Comparison of ENCODE assay signal across 2 cellular contexts in genomic region chr7:13713092-13713491, GRCh38.
TF ChIP-seq lines count a peak whose summit lies in the region.

No MANE protein-coding gene starts in this region.

TF ChIP-seq in SK-N-SH treated with all-trans-retinoic acid at 6 μM for 48 hours, 23 proteins besides CTCF, POLR2A, EP300 and RAD21 (continued from another document):
- TF ChIP-seq CREB5 (CRISPR knock-in tag; IDR thresholded peaks at IDR 0.05; ENCODE audit: low read depth) (0 out of 2 replicates have a peak, but pooled peaks have one; percentile 28), CSDC2 (CRISPR knock-in tag; IDR thresholded peaks at IDR 0.05) (peak; percentile 59; the same call in 1 of the 2 replicates), ZNF8 (CRISPR knock-in tag; IDR thresholded peaks at IDR 0.05) (no peak), TCF4 (CRISPR knock-in tag; IDR thresholded peaks at IDR 0.05; ENCODE audit: borderline replicate concordance) (0 out of 2 replicates have a peak, but pooled peaks have one; percentile 22), ZC3H10 (CRISPR knock-in tag; IDR thresholded peaks at IDR 0.05) (0 out of 2 replicates have a peak, but pooled peaks have one; percentile 56)

TF ChIP-seq in SK-N-SH, 30 proteins besides CTCF, POLR2A, EP300 and RAD21 (continued from another document):
- TF ChIP-seq, protein P1, sequence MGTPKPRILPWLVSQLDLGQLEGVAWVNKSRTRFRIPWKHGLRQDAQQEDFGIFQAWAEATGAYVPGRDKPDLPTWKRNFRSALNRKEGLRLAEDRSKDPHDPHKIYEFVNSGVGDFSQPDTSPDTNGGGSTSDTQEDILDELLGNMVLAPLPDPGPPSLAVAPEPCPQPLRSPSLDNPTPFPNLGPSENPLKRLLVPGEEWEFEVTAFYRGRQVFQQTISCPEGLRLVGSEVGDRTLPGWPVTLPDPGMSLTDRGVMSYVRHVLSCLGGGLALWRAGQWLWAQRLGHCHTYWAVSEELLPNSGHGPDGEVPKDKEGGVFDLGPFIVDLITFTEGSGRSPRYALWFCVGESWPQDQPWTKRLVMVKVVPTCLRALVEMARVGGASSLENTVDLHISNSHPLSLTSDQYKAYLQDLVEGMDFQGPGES (IDR thresholded peaks at IDR 0.05; ENCODE audit: low read depth, low read length): no peak
- TF ChIP-seq SIN3A (IDR thresholded peaks at IDR 0.05; ENCODE audit: borderline replicate concordance, low read depth, low read length) (no peak), JUND (IDR thresholded peaks at IDR 0.05) (no peak), TEAD4 (IDR thresholded peaks at IDR 0.05; ENCODE audit: borderline replicate concordance, insufficient read depth) (no peak), GATA2 (CRISPR knock-in tag; IDR thresholded peaks at IDR 0.05) (no peak)
TF ChIP-seq in SK-N-SH: peak in this region for 0.
